In the genomic region with DNA sequence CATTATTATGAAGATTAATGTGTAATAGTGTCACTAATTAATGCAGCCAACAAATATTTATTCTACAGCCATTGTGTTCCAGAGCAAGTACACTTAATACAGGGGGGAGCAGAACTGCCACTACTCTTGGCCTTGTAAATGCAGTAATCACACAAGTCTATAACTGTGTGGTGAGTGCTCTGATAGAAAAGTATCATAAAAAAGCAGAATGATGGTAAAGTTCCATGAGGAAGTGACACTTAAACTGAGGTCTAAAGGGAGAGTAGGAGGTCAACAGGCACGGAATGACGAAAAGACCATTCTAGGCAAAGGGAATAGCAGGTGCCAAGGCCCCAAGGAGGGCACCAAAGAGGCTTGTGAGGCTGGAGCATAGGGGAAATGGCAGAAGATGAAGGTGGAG, we compare ENCODE assay signal across 25 cellular contexts.
"Had no signal": no experiment of that assay in that cellular context is flagged by ENCODE, and none has a peak within 500 bp of the region (broad histone marks: within the 10 kb centered on the region; RNA-seq: fewer than 3 reads in every experiment).

No MANE protein-coding gene starts in this region.

- DNase-seq: activated CD4-positive, alpha-beta memory T cell treated with anti-CD3 and anti-CD28 coated beads, Interleukin-2, amount 10 ng/mL, durations not matched to agents 7 days and 5 days; activated CD4-positive, alpha-beta T cell treated with anti-CD3 and anti-CD28 coated beads for 36 hours; activated CD4-positive, alpha-beta T cell treated with anti-CD3 and anti-CD28 coated beads, Interleukin-2, amount 50 U/mL, for 1 hour; activated naive CD4-positive, alpha-beta T cell; activated T-cell treated with anti-CD3 and anti-CD28 coated beads for 4 hours; activated T-cell treated with anti-CD3 and anti-CD28 coated beads, Interleukin-2, amount 50 U/mL, for 72 hours; aorta; caudate nucleus; IMR-90; Kasumi-1; KBM-7; NCI-H146; NCI-H187 treated with DMSO at 0.1 percent for 48 hours; NCI-H2081 treated with DMSO at 0.1 percent for 48 hours; NCI-H2171 treated with DMSO at 0.1 percent for 48 hours; NCI-H226; NCI-H524; Peyer's patch; Right ventricle myocardium superior; SJCRH30; WERI-Rb-1 had no signal

- H3K4me1 ChIP-seq: SJCRH30 had no signal

- H3K27ac ChIP-seq: RWPE1, SJCRH30, WERI-Rb-1 had no signal

- H3K4me3 ChIP-seq: breast epithelium, Peyer's patch, SJCRH30 had no signal

- H3K27me3 ChIP-seq: breast epithelium, Peyer's patch had no signal

- H3K9me3 ChIP-seq: SJCRH30 had no signal

- H3K4me3 Mint-ChIP-seq: activated CD4-positive, alpha-beta memory T cell treated with anti-CD3 and anti-CD28 coated beads, Interleukin-2, amount 10 ng/mL, durations not matched to agents 7 days and 5 days; activated CD4-positive, alpha-beta T cell treated with anti-CD3 and anti-CD28 coated beads for 36 hours; activated naive CD4-positive, alpha-beta T cell treated with anti-CD3 and anti-CD28 coated beads, Interleukin-2, amount 50 U/mL, for 24 hours; activated T-cell treated with anti-CD3 and anti-CD28 coated beads, Interleukin-2, amount 50 U/mL, for 72 hours; T-helper 1 cell treated with Interleukin-12 subunit alpha and Interleukin-12 subunit beta and Interleukin-4 antibody, amounts not matched to agents 30 μg/mL and 1 μg/mL, for 36 hours had no signal

- H3K4me1 Mint-ChIP-seq: activated CD4-positive, alpha-beta memory T cell treated with anti-CD3 and anti-CD28 coated beads, Interleukin-2, amount 10 ng/mL, durations not matched to agents 7 days and 5 days; activated CD4-positive, alpha-beta T cell treated with anti-CD3 and anti-CD28 coated beads for 36 hours; activated naive CD4-positive, alpha-beta T cell treated with anti-CD3 and anti-CD28 coated beads, Interleukin-2, amount 50 U/mL, for 24 hours had no signal

- H3K27me3 Mint-ChIP-seq: activated CD4-positive, alpha-beta memory T cell treated with anti-CD3 and anti-CD28 coated beads, Interleukin-2, amount 10 ng/mL, durations not matched to agents 7 days and 5 days; activated CD4-positive, alpha-beta T cell treated with anti-CD3 and anti-CD28 coated beads for 36 hours; activated naive CD4-positive, alpha-beta T cell treated with anti-CD3 and anti-CD28 coated beads, Interleukin-2, amount 50 U/mL, for 24 hours had no signal

- H3K36me3 ChIP-seq: breast epithelium, Peyer's patch, SJCRH30, WERI-Rb-1 had no signal

- ATAC-seq: activated CD4-positive, alpha-beta T cell treated with anti-CD3 and anti-CD28 coated beads for 36 hours; activated T-cell treated with anti-CD3 and anti-CD28 coated beads, Interleukin-2, amount 50 U/mL, for 72 hours had no signal

- H3K27ac Mint-ChIP-seq: activated CD4-positive, alpha-beta memory T cell treated with anti-CD3 and anti-CD28 coated beads, Interleukin-2, amount 10 ng/mL, durations not matched to agents 7 days and 5 days; activated CD4-positive, alpha-beta T cell treated with anti-CD3 and anti-CD28 coated beads for 36 hours; activated naive CD4-positive, alpha-beta T cell treated with anti-CD3 and anti-CD28 coated beads, Interleukin-2, amount 50 U/mL, for 24 hours; activated T-cell treated with anti-CD3 and anti-CD28 coated beads, Interleukin-2, amount 50 U/mL, for 72 hours; T-helper 1 cell treated with Interleukin-12 subunit alpha and Interleukin-12 subunit beta and Interleukin-4 antibody, amounts not matched to agents 30 μg/mL and 1 μg/mL, for 36 hours had no signal
